8 cellular contexts compared by ENCODE assay signal in the genomic region with DNA sequence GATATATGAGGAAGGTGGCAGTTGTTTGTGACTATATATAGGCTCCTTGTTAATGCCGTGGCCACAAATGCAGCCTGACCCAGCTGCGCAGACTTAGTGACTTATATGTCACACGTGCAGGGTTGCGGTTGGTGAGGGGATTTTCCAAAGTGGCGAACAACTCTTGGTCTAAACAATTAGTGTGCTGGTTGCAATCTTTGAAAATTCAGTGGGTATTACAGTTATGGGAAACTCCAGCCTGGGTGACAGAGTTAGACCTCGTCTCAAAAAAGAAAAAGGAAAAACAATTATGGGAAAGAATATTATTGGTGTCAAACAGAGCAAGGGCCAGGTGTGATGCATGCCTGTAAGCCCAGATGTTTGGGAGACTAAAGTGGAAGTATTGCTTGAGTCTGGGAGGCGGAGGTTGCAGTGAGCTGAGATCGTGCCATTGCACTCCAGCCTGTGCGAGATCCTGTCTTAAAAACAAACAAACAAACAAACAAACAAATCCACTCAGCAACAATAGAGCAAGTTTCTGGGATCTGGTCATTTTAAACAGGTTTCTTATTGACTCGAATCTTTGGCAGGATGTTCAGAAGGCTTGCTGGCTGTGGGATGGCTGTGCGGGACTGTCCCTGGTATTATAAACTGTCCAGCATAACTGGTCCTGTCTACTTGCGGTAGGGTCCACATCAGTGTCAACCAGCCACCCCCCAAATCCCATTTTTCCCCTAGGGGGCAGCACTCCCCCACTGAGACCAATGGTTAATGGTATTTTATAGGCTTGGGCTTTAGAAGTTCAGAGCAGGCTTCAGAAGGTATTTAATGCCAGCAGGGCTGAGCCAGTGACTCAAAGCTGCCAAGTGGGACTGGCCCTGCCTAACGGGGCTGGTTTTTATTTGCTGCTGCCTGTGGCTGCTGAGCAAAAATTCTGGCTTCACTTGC. TPM values are rescaled to one million over a fixed set of nuclear protein-coding genes. Genes with fewer than 3 reads are reported as not detected.
DNase-seq lines count a peak whose midpoint lies in the region; ATAC-seq, FAIRE-seq and TF ChIP-seq lines count a peak whose summit lies in the region.

No MANE protein-coding gene starts in this region.

- H3K9me3 ChIP-seq in endothelial cell of umbilical vein (replicated peaks; ENCODE audit: control insufficient read depth, insufficient read depth, low read length), result no peaks in the 10 kb centered on the region
- H3K9me3 ChIP-seq in naive thymus-derived CD4-positive, alpha-beta T cell (ENCODE audit: control insufficient read depth in 2 of 3, low read length in 3 of 3), result no peaks in the 10 kb centered on the region

- H3K36me3 Mint-ChIP-seq in naive thymus-derived CD4-positive, alpha-beta T cell, result peaks cover 4 to 15% (median 4%) of the 10 kb centered on the region in 5 donors
- peaks cover 33% of the 10 kb centered on the region for H3K36me3 Mint-ChIP-seq in stimulated activated naive CD8-positive, alpha-beta T cell treated with anti-CD3 and anti-CD28 coated beads, Interleukin-15, Interleukin-2, amounts not matched to agents 100 ng/mL and 50 ng/mL, for 24 hours (ENCODE audit: low read depth)

- peaks cover 0 to 4% of the 10 kb centered on the region in 2 experiments for H3K36me3 ChIP-seq in endothelial cell of umbilical vein (ENCODE audit: control insufficient read depth in 2 of 2, extremely low read depth in 1 of 2, insufficient read depth in 2 of 2, low read length in 2 of 2)
- peaks cover 0 to 19% (median 0%) of the 10 kb centered on the region in 3 experiments for H3K36me3 ChIP-seq in naive thymus-derived CD4-positive, alpha-beta T cell (ENCODE audit: control insufficient read depth in 2 of 3, insufficient read depth in 3 of 3, low read length in 3 of 3)

- peak overlapping the region; percentile 23 to 89 (median 54) for H3K27ac Mint-ChIP-seq in naive thymus-derived CD4-positive, alpha-beta T cell
- H3K27ac Mint-ChIP-seq in stimulated activated naive CD8-positive, alpha-beta T cell treated with anti-CD3 and anti-CD28 coated beads, Interleukin-15, Interleukin-2, amounts not matched to agents 100 ng/mL and 50 ng/mL, for 24 hours, result peak overlapping the region; percentile 83

- no peaks in the 10 kb centered on the region for H3K27me3 ChIP-seq in endothelial cell of umbilical vein (ENCODE audit: control insufficient read depth in 2 of 2, insufficient read depth in 2 of 2, low read length in 2 of 2)
- H3K27me3 ChIP-seq in naive thymus-derived CD4-positive, alpha-beta T cell (ENCODE audit: control insufficient read depth in 2 of 2, insufficient read depth in 2 of 2, low read length in 2 of 2), result no peaks in the 10 kb centered on the region

- intact Hi-C loops in endothelial cell of umbilical vein (cut with micrococcal nuclease), result loop anchor here (1.0 kb wide), 3 partner anchors 43 to 322 kb away; no protein-coding TSS in a partner anchor
- intact Hi-C loops in naive thymus-derived CD4-positive, alpha-beta T cell (cut with micrococcal nuclease), result loop anchor here (1.0 to 5.0 kb wide), 5 partner anchors 30 to 232 kb away; a partner anchor contains a TSS

- POLR2A ChIA-PET in endothelial cell of umbilical vein (lab: Charles Lee), result no interaction called here
- POLR2A ChIA-PET in naive thymus-derived CD4-positive, alpha-beta T cell (lab: Charles Lee), result no interaction called here

- H3K4me3 Mint-ChIP-seq in naive thymus-derived CD4-positive, alpha-beta T cell, result peak overlapping the region in 1 of 10 donors; percentile 25
- H3K4me3 Mint-ChIP-seq in stimulated activated naive CD8-positive, alpha-beta T cell treated with anti-CD3 and anti-CD28 coated beads, Interleukin-15, Interleukin-2, amounts not matched to agents 100 ng/mL and 50 ng/mL, for 24 hours, result peak overlapping the region; percentile 54

- BruUV-seq in endothelial cell of umbilical vein (replicated peaks; lab: Mats Ljungman, UMichigan), result no TSS peak

- ATAC-seq in HG03442 (IDR thresholded peaks at IDR 0.05; ENCODE audit: unreplicated experiment), result peak; percentile 62
- peak; percentile 81 for ATAC-seq in naive thymus-derived CD4-positive, alpha-beta T cell

- H3K4me2 ChIP-seq in endothelial cell of umbilical vein (ENCODE audit: insufficient read depth, low read length), result no peak overlapping the region

- H3K27ac ChIP-seq in endothelial cell of umbilical vein (ENCODE audit: insufficient read depth, low read depth, low read length), result no peak overlapping the region
- H3K27ac ChIP-seq in naive thymus-derived CD4-positive, alpha-beta T cell (ENCODE audit: low read depth, low read length), result peak overlapping the region; percentile 40

- H3K9me3 Mint-ChIP-seq in naive thymus-derived CD4-positive, alpha-beta T cell, result no peaks in the 10 kb centered on the region
- H3K9me3 Mint-ChIP-seq in stimulated activated naive CD8-positive, alpha-beta T cell treated with anti-CD3 and anti-CD28 coated beads, Interleukin-15, Interleukin-2, amounts not matched to agents 100 ng/mL and 50 ng/mL, for 24 hours, result no peaks in the 10 kb centered on the region

- DNase-seq in COLO829 (ENCODE audit: low spot score) (peak; percentile 41), GM19240 (ENCODE audit: insufficient read length, low spot score) (peak; percentile 92), NOMO-1 (lab: John Stamatoyannopoulos, UW; ENCODE audit: unreplicated experiment in 2 of 2) (peak; percentile 70 to 71), endothelial cell of umbilical vein (ENCODE audit: low read depth, low spot score) (peak; percentile 74)
- DNase-seq in activated CD8-positive, alpha-beta memory T cell treated with anti-CD3 and anti-CD28 coated beads for 48 hours (ENCODE audit: low read depth in 2 of 3, low spot score in 2 of 3), result peak; percentile 37 to 42 (median 37)
- DNase-seq in naive thymus-derived CD4-positive, alpha-beta T cell, result peak; percentile 28 to 75 (median 61)

- no peak overlapping the region for H3K9ac ChIP-seq in endothelial cell of umbilical vein (replicated peaks; ENCODE audit: extremely low read depth, insufficient read depth, low read length)

- CTCF ChIA-PET in endothelial cell of umbilical vein (lab: Charles Lee), result interaction anchor here (0.6 to 1.0 kb wide), 6 partner anchors 22 to 322 kb away, joined by 4 to 6 read pairs (median 5); a partner anchor contains a TSS
- CTCF ChIA-PET in naive thymus-derived CD4-positive, alpha-beta T cell (lab: Charles Lee), result no interaction called here

- H2AFZ ChIP-seq in endothelial cell of umbilical vein (ENCODE audit: low read depth, low read length), result no peak overlapping the region

- H3K4me1 Mint-ChIP-seq in naive thymus-derived CD4-positive, alpha-beta T cell, result peaks cover 0 to 9% (median 0%) of the 10 kb centered on the region in 7 donors
- H3K4me1 Mint-ChIP-seq in stimulated activated naive CD8-positive, alpha-beta T cell treated with anti-CD3 and anti-CD28 coated beads, Interleukin-15, Interleukin-2, amounts not matched to agents 100 ng/mL and 50 ng/mL, for 24 hours (ENCODE audit: low read depth), result peaks cover 14% of the 10 kb centered on the region

- TF ChIP-seq POLR2A in endothelial cell of umbilical vein (IDR thresholded peaks at IDR 0.05; ENCODE audit: low read depth, low read length), result no peak

- TF ChIP-seq CTCF in endothelial cell of umbilical vein (IDR thresholded peaks at IDR 0.05; ENCODE audit: extremely low read depth in 1 of 2, insufficient read depth in 1 of 2, low read depth in 1 of 2, low read length in 2 of 2), result peak; percentile 70 to 76

- no peaks in the 10 kb centered on the region for H4K20me1 ChIP-seq in endothelial cell of umbilical vein (replicated peaks; ENCODE audit: control insufficient read depth, extremely low read depth, insufficient read depth, low read length)

- no peaks in the 10 kb centered on the region for H3K9me1 ChIP-seq in endothelial cell of umbilical vein (replicated peaks; ENCODE audit: control insufficient read depth, extremely low read depth, insufficient read depth, low read length)

- no peaks in the 10 kb centered on the region for H3K4me1 ChIP-seq in endothelial cell of umbilical vein (ENCODE audit: control insufficient read depth, extremely low read depth, insufficient read depth, low read length)
- H3K4me1 ChIP-seq in naive thymus-derived CD4-positive, alpha-beta T cell (ENCODE audit: control insufficient read depth in 2 of 2, insufficient read depth in 2 of 2, low read length in 2 of 2), result peaks cover 0 to 11% of the 10 kb centered on the region in 2 donors

- no peak overlapping the region for H3K4me3 ChIP-seq in endothelial cell of umbilical vein (replicated peaks in 1 of 3; ENCODE audit: insufficient read depth in 1 of 3, low read depth in 1 of 3, low read length in 3 of 3)
- peak overlapping the region; percentile 4 for H3K4me3 ChIP-seq in naive thymus-derived CD4-positive, alpha-beta T cell (ENCODE audit: low read length)

- peak; percentile 89 for FAIRE-seq in endothelial cell of umbilical vein (lab: Jason Lieb, UNC)

- dilution Hi-C loops in endothelial cell of umbilical vein (cut with MboI; ENCODE audit: extremely low pct_ligation_motif_present, low sequenced_read_pairs), result no loop called here

- no peaks in the 10 kb centered on the region for H3K27me3 Mint-ChIP-seq in naive thymus-derived CD4-positive, alpha-beta T cell
- no peaks in the 10 kb centered on the region for H3K27me3 Mint-ChIP-seq in stimulated activated naive CD8-positive, alpha-beta T cell treated with anti-CD3 and anti-CD28 coated beads, Interleukin-15, Interleukin-2, amounts not matched to agents 100 ng/mL and 50 ng/mL, for 24 hours

- H3K79me2 ChIP-seq in endothelial cell of umbilical vein (ENCODE audit: control insufficient read depth, insufficient read depth, low read length), result no peaks in the 10 kb centered on the region

RNA-seq across cellular contexts. Expression of a gene that starts 15.4 kb away (rescaled TPM):
- 10.5 and 13.2 TPM in 2 replicates for total RNA-seq in endothelial cell of umbilical vein
- polyA plus RNA-seq in endothelial cell of umbilical vein, result 14.4 and 19.8 TPM in 2 replicates
- polyA plus RNA-seq in endothelial cell of umbilical vein (2011; cell fraction: cytosol; rRNA removed), result 9.5 and 17.5 TPM in 2 replicates
- 9.4 and 13.6 TPM in 2 replicates for polyA plus RNA-seq in endothelial cell of umbilical vein (2011; cell fraction: nucleus; rRNA removed)
- polyA plus RNA-seq in endothelial cell of umbilical vein (2012), result 6.7 and 18.4 TPM in 2 replicates
- polyA minus RNA-seq in endothelial cell of umbilical vein, result 10.4 and 11.3 TPM in 2 replicates
- polyA minus RNA-seq in endothelial cell of umbilical vein (2011; cell fraction: cytosol; rRNA and poly(A)+ RNA removed), result 8.4 TPM
- polyA minus RNA-seq in endothelial cell of umbilical vein (2011; cell fraction: nucleus; rRNA and poly(A)+ RNA removed), result 6.2 and 13.4 TPM in 2 replicates
- total RNA-seq in naive thymus-derived CD4-positive, alpha-beta T cell, result 10 to 100 TPM; 30.7 to 87.3 (median 71.3) TPM
- polyA plus RNA-seq in naive thymus-derived CD4-positive, alpha-beta T cell, result 10 to 100 TPM; 13.4 to 14.7 TPM

RNA-seq across cellular contexts. Expression of a gene that starts 22.2 kb away (rescaled TPM):
- 70.7 and 77.0 TPM in 2 replicates for total RNA-seq in endothelial cell of umbilical vein
- polyA plus RNA-seq in endothelial cell of umbilical vein, result 30.5 and 40.7 TPM in 2 replicates
- polyA plus RNA-seq in endothelial cell of umbilical vein (2011; cell fraction: cytosol; rRNA removed), result 15.1 and 16.4 TPM in 2 replicates
- 229 and 268 TPM in 2 replicates for polyA plus RNA-seq in endothelial cell of umbilical vein (2011; cell fraction: nucleus; rRNA removed)
- 48.1 and 63.0 TPM in 2 replicates for polyA plus RNA-seq in endothelial cell of umbilical vein (2012)
- 32.1 and 43.6 TPM in 2 replicates for polyA minus RNA-seq in endothelial cell of umbilical vein
- 6.7 TPM for polyA minus RNA-seq in endothelial cell of umbilical vein (2011; cell fraction: cytosol; rRNA and poly(A)+ RNA removed)
- 44.7 and 55.3 TPM in 2 replicates for polyA minus RNA-seq in endothelial cell of umbilical vein (2011; cell fraction: nucleus; rRNA and poly(A)+ RNA removed)
- 100 to 1,000 TPM in 4 of 5 experiments, 10 to 100 TPM in 1; 94.7 to 185 (median 163) TPM for total RNA-seq in naive thymus-derived CD4-positive, alpha-beta T cell
- 10 to 100 TPM in 1 of 2 donors, 1 to 10 TPM in 1; 3.6 to 10.8 TPM for polyA plus RNA-seq in naive thymus-derived CD4-positive, alpha-beta T cell

RNA-seq across cellular contexts. Expression of a gene that starts 59.6 kb away (rescaled TPM):
- 1.8 and 2.1 TPM in 2 replicates for total RNA-seq in endothelial cell of umbilical vein
- 0.35 and 0.46 TPM in 2 replicates for polyA plus RNA-seq in endothelial cell of umbilical vein
- 0.12 and 0.16 TPM in 2 replicates for polyA plus RNA-seq in endothelial cell of umbilical vein (2011; cell fraction: cytosol; rRNA removed)
- 0.26 and 0.34 TPM in 2 replicates for polyA plus RNA-seq in endothelial cell of umbilical vein (2011; cell fraction: nucleus; rRNA removed)
- 0.94 and 1.3 TPM in 2 replicates for polyA plus RNA-seq in endothelial cell of umbilical vein (2012)
- polyA minus RNA-seq in endothelial cell of umbilical vein, result 0.17 TPM in 1 of 2 replicates, not detected in the other
- polyA minus RNA-seq in endothelial cell of umbilical vein (2011; cell fraction: cytosol; rRNA and poly(A)+ RNA removed), result 3.0 TPM
- polyA minus RNA-seq in endothelial cell of umbilical vein (2011; cell fraction: nucleus; rRNA and poly(A)+ RNA removed), result 0.38 TPM in 1 of 2 replicates, not detected in the other
- total RNA-seq in naive thymus-derived CD4-positive, alpha-beta T cell, result 1 to 10 TPM in 3 of 5 experiments, under 1 TPM in 2; 0.57 to 3.6 (median 2.2) TPM
- 1 to 10 TPM; 1.1 to 1.2 TPM for polyA plus RNA-seq in naive thymus-derived CD4-positive, alpha-beta T cell

Comparison
In these comparisons a context has a peak if more than half of its experiments do, and no peak if none do; other contexts are left out.
1. DNase-seq: peak in every context shown above with its lines; median percentile 92 in GM19240; 74 in endothelial cell of umbilical vein; 70 in NOMO-1; 61 in naive thymus-derived CD4-positive, alpha-beta T cell; 41 in COLO829; 37 in activated CD8-positive, alpha-beta memory T cell treated with anti-CD3 and anti-CD28 coated beads for 48 hours.